1 cellular context compared by ENCODE assay signal in genomic region chr13:44894001-44894770, GRCh38.
TF ChIP-seq lines count a peak whose summit lies in the region.

No MANE protein-coding gene starts in this region.

TF ChIP-seq in liver, 16 proteins besides CTCF, POLR2A, EP300 and RAD21 (continued from another document):
- TF ChIP-seq ZBTB33 (IDR thresholded peaks at IDR 0.05): no peak
TF ChIP-seq in liver: peak in this region for 1.
